8 cellular contexts compared by ENCODE assay signal in genomic region chr19:52963229-52963760, GRCh38. TPM values are rescaled to one million over a fixed set of nuclear protein-coding genes. Genes with fewer than 3 reads are reported as not detected.
DNase-seq lines count a peak whose midpoint lies in the region; ATAC-seq and TF ChIP-seq lines count a peak whose summit lies in the region.

No MANE protein-coding gene starts in this region.

- H3K27me3 ChIP-seq in foreskin keratinocyte (no peaks in the 10 kb centered on the region), ovary (no peaks in the 10 kb centered on the region)

- DNase-seq in activated CD8-positive, alpha-beta memory T cell treated with anti-CD3 and anti-CD28 coated beads, Interleukin-2, amount 10 ng/mL, durations not matched to agents 7 days and 5 days: peak; percentile 41
- no peak for DNase-seq in activated CD8-positive, alpha-beta memory T cell treated with anti-CD3 and anti-CD28 coated beads for 24 hours
- DNase-seq in WTC11 (ENCODE audit: low spot score) (peak; percentile 40), foreskin keratinocyte (no peak), ovary (peak in 4 of 5 donors; percentile 24 to 41 (median 36)), islet precursor cell (no peak), NCI-H82 treated with DMSO at 0.1 percent for 48 hours (lab: John Stamatoyannopoulos, UW; ENCODE audit: unreplicated experiment) (no peak)

- no peak for TF ChIP-seq EP300 in ovary (IDR thresholded peaks at IDR 0.05)

- TF ChIP-seq POLR2A in ovary (IDR thresholded peaks at IDR 0.05): no peak

- peak; percentile 11 for ATAC-seq in activated CD8-positive, alpha-beta memory T cell treated with anti-CD3 and anti-CD28 coated beads, Interleukin-2, amount 10 ng/mL, durations not matched to agents 7 days and 5 days
- ATAC-seq in HG02970 (IDR thresholded peaks at IDR 0.05; ENCODE audit: low FRiP score, unreplicated experiment): peak; percentile 6
- peak; percentile 21 for ATAC-seq in WTC11
- peak; percentile 22 for ATAC-seq in foreskin keratinocyte

- WGBS in ovary, 3 donors: 1 to 4% (median 1%) methylated on average over 15 of the region's 15 CpGs

- no peaks in the 10 kb centered on the region for H3K36me3 ChIP-seq in ovary

- peak overlapping the region; percentile 90 for H3K27ac Mint-ChIP-seq in activated CD8-positive, alpha-beta memory T cell treated with anti-CD3 and anti-CD28 coated beads, Interleukin-2, amount 10 ng/mL, durations not matched to agents 7 days and 5 days
- peak overlapping the region; percentile 98 for H3K27ac Mint-ChIP-seq in WTC11

- H3K4me1 Mint-ChIP-seq in activated CD8-positive, alpha-beta memory T cell treated with anti-CD3 and anti-CD28 coated beads, Interleukin-2, amount 10 ng/mL, durations not matched to agents 7 days and 5 days: peaks cover 17% of the 10 kb centered on the region
- H3K4me1 Mint-ChIP-seq in WTC11: peaks cover 21% of the 10 kb centered on the region

- H3K36me3 Mint-ChIP-seq in activated CD8-positive, alpha-beta memory T cell treated with anti-CD3 and anti-CD28 coated beads, Interleukin-2, amount 10 ng/mL, durations not matched to agents 7 days and 5 days: peaks cover 37% of the 10 kb centered on the region
- H3K36me3 Mint-ChIP-seq in WTC11: peaks cover 12% of the 10 kb centered on the region

- H3K9me3 ChIP-seq in ovary: no peaks in the 10 kb centered on the region

- H3K4me1 ChIP-seq in foreskin keratinocyte (peaks cover 7% of the 10 kb centered on the region), ovary (ENCODE audit: insufficient read depth) (no peaks in the 10 kb centered on the region)

- TF ChIP-seq CTCF in WTC11 (IDR thresholded peaks at IDR 0.05) (no peak), foreskin keratinocyte (conservative IDR thresholded peaks at IDR 0.05) (no peak), ovary (IDR thresholded peaks at IDR 0.05) (no peak)

- no peaks in the 10 kb centered on the region for H3K27me3 Mint-ChIP-seq in activated CD8-positive, alpha-beta memory T cell treated with anti-CD3 and anti-CD28 coated beads, Interleukin-2, amount 10 ng/mL, durations not matched to agents 7 days and 5 days
- peaks cover 3% of the 10 kb centered on the region; the same call in 1 of the 2 replicates for H3K27me3 Mint-ChIP-seq in WTC11 (ENCODE audit: low read depth)

- H3K4me3 ChIP-seq in ovary: peak overlapping the region; percentile 37

- POLR2A ChIA-PET in WTC11 (lab: Charles Lee): interaction anchor here (0.7 to 1.3 kb wide), 5 partner anchors 17 to 81 kb away, joined by 3 to 5 read pairs (median 3); partner anchors contain the start of gene ERVV-2

- no peak overlapping the region for H3K27ac ChIP-seq in foreskin keratinocyte
- H3K27ac ChIP-seq in ovary: peak overlapping the region in 1 of 2 donors; percentile 22

- peak overlapping the region; percentile 97 for H3K4me3 Mint-ChIP-seq in activated CD8-positive, alpha-beta memory T cell treated with anti-CD3 and anti-CD28 coated beads, Interleukin-2, amount 10 ng/mL, durations not matched to agents 7 days and 5 days
- peak overlapping the region; percentile 99 for H3K4me3 Mint-ChIP-seq in WTC11

- CTCF ChIA-PET in activated CD8-positive, alpha-beta memory T cell treated with anti-CD3 and anti-CD28 coated beads, Interleukin-2, amount 10 ng/mL, durations not matched to agents 7 days and 5 days (lab: Charles Lee): interaction anchor here (1.0 to 1.3 kb wide), 2 partner anchors 26 to 30 kb away, joined by 3 to 4 read pairs; no protein-coding TSS in a partner anchor
- CTCF ChIA-PET in WTC11 (lab: Charles Lee): interaction anchor here (0.6 to 3.5 kb wide), 14 partner anchors 16 to 232 kb away, joined by 3 to 16 read pairs (median 4); partner anchors contain the start of gene ZNF320

- H3K9me3 Mint-ChIP-seq in activated CD8-positive, alpha-beta memory T cell treated with anti-CD3 and anti-CD28 coated beads, Interleukin-2, amount 10 ng/mL, durations not matched to agents 7 days and 5 days (ENCODE audit: low read depth): peaks cover 17% of the 10 kb centered on the region
- H3K9me3 Mint-ChIP-seq in WTC11: peaks cover 15% of the 10 kb centered on the region

- intact Hi-C loops in ovary (cut with DNase I): no loop called here

TF ChIP-seq in WTC11, 78 proteins besides CTCF, POLR2A, EP300 and RAD21:
- TF ChIP-seq ZSCAN18 (CRISPR knock-in tag; IDR thresholded peaks at IDR 0.05): no peak
- TF ChIP-seq GTF2I (CRISPR knock-in tag; conservative IDR thresholded peaks at IDR 0.05): 0 out of 2 replicates have a peak, but pooled peaks have one; percentile 39

RNA-seq across cellular contexts. Expression of gene ZNF816, which starts 0.6 kb away (rescaled TPM):
- total RNA-seq in activated CD8-positive, alpha-beta memory T cell treated with anti-CD3 and anti-CD28 coated beads, Interleukin-2, amount 10 ng/mL, durations not matched to agents 7 days and 5 days: 10 to 100 TPM in 1 of 2 experiments, 1 to 10 TPM in 1; 9.8 to 13.3 TPM
- total RNA-seq in WTC11 (2021) (10.8 to 15.3 TPM (median 12.4 TPM) in 3 replicates), foreskin keratinocyte (5.4 and 8.4 TPM in 2 replicates), ovary (10 to 100 TPM in 4 of 7 donors, 1 to 10 TPM in 3; 3.9 to 15.1 (median 11.5) TPM)
- polyA plus RNA-seq in foreskin keratinocyte (1.9 and 2.0 TPM in 2 replicates), ovary (1 to 10 TPM; 5.2 to 8.7 TPM)

RNA-seq across cellular contexts. Expression of gene ZNF888, which starts 40.1 kb away (rescaled TPM):
- 1 to 10 TPM; 4.6 to 6.7 TPM for total RNA-seq in activated CD8-positive, alpha-beta memory T cell treated with anti-CD3 and anti-CD28 coated beads, Interleukin-2, amount 10 ng/mL, durations not matched to agents 7 days and 5 days
- total RNA-seq in WTC11 (2021) (7.6 to 9.8 TPM (median 7.8 TPM) in 3 replicates), foreskin keratinocyte (5.3 and 5.6 TPM in 2 replicates), ovary (1 to 10 TPM; 3.4 to 7.9 (median 4.5) TPM)
- polyA plus RNA-seq in foreskin keratinocyte (1.1 and 1.4 TPM in 2 replicates), ovary (1 to 10 TPM; 2.6 to 3.3 TPM)

RNA-seq across cellular contexts. Expression of gene ERVV-1, which starts 50.4 kb away (rescaled TPM):
- total RNA-seq in activated CD8-positive, alpha-beta memory T cell treated with anti-CD3 and anti-CD28 coated beads, Interleukin-2, amount 10 ng/mL, durations not matched to agents 7 days and 5 days: not detected
- total RNA-seq in WTC11 (2021): not detected in 3 replicates
- total RNA-seq in foreskin keratinocyte: not detected in 2 replicates
- not detected in 2 replicates for polyA plus RNA-seq in foreskin keratinocyte
- total RNA-seq in ovary: not detected
- polyA plus RNA-seq in ovary: not detected

Comparison
In these comparisons a context has a peak if more than half of its experiments do, and no peak if none do; other contexts are left out.
1. DNase-seq: peak in activated CD8-positive, alpha-beta memory T cell treated with anti-CD3 and anti-CD28 coated beads, Interleukin-2, amount 10 ng/mL, durations not matched to agents 7 days and 5 days (single experiment), WTC11 (single experiment) and ovary (4 of 5); none in activated CD8-positive, alpha-beta memory T cell treated with anti-CD3 and anti-CD28 coated beads for 24 hours (single experiment), foreskin keratinocyte (0 of 2), islet precursor cell (single experiment) and NCI-H82 treated with DMSO at 0.1 percent for 48 hours (single experiment).
2. Peak in every context shown above with its lines, with median percentiles within 50 percentile points of each other: ATAC-seq.